8 cellular contexts compared by ENCODE assay signal in the genomic region with DNA sequence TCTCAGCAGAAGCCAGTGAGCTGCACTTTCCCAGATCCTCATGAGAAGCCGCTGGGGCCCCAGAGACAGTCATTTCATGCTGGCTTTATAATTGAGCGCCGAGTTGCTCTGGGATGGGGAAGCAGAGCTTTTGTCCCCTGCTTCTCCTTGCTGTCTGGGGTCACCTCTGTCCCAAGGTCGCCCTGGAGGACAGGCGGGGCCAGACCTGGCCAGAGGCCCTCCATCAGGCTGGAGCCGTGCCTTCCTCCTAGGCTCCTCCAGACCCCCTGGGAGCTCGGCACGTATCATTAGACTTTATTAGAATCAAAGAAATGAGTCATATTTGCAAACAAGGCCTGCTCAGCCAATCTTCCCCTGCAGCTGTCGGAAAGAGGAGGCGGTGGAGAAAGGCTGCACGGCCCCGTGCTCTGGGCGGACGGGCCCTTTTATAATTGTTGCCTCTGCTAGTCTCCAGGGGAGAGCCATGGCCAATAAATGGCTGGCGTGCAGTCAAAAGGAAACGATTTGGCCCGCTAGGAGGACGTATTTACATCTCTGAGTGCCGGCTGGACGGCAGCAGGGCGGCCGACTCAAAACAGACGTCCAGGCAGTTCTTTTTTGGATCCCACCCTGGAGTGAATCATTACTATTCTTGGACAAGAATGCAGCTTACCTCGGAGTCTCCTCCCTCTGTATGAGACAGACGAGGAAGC. TPM values are rescaled to one million over a fixed set of nuclear protein-coding genes. Genes with fewer than 3 reads are reported as not detected.
DNase-seq lines count a peak whose midpoint lies in the region; ATAC-seq, FAIRE-seq and TF ChIP-seq lines count a peak whose summit lies in the region.

No MANE protein-coding gene starts in this region.

- no peak for FAIRE-seq in D721Med (lab: Jason Lieb, UNC)

- no peaks in the 10 kb centered on the region for H3K9me2 ChIP-seq in PC-9 (ENCODE audit: insufficient read depth)

- H3K27ac ChIP-seq in PC-9: peak overlapping the region; percentile 72

- CTCF ChIA-PET in PC-9 (lab: Charles Lee): interaction anchor here (1.1 kb wide), 1 partner anchor 16 kb away, joined by 5 read pairs; no protein-coding TSS in a partner anchor

- no peak for ATAC-seq in GM19328 (IDR thresholded peaks at IDR 0.05; ENCODE audit: unreplicated experiment)
- ATAC-seq in activated naive CD4-positive, alpha-beta T cell treated with anti-CD3 and anti-CD28 coated beads, Interleukin-2, amount 50 U/mL, for 72 hours: no peak

- peak overlapping the region in 1 of 2 donors; percentile 45 for H3K27ac Mint-ChIP-seq in activated naive CD4-positive, alpha-beta T cell treated with anti-CD3 and anti-CD28 coated beads, Interleukin-2, amount 50 U/mL, for 72 hours

- intact Hi-C loops in PC-9 (cut with micrococcal nuclease; ENCODE audit: unreplicated experiment): loop anchor here (2.0 to 5.0 kb wide), 2 partner anchors 20 to 46 kb away; no protein-coding TSS in a partner anchor

- peaks cover 29% of the 10 kb centered on the region for H3K4me1 ChIP-seq in PC-9 (replicated peaks; ENCODE audit: insufficient read depth)

- 0 out of 2 replicates have a peak, but pooled peaks have one; percentile 13 for TF ChIP-seq CTCF in PC-9 (conservative IDR thresholded peaks at IDR 0.05)
- peak; percentile 30 for TF ChIP-seq CTCF in fibroblast of the aortic adventitia (IDR thresholded peaks at IDR 0.05; ENCODE audit: insufficient read depth, low read length)
- TF ChIP-seq CTCF in D721Med (IDR thresholded peaks at IDR 0.05; ENCODE audit: insufficient read depth, missing control alignments): no peak

- POLR2A ChIA-PET in PC-9 (lab: Charles Lee; ENCODE audit: unreplicated experiment): interaction anchor here (0.5 to 0.6 kb wide), 2 partner anchors 53 to 78 kb away, joined by 3 to 4 read pairs; no protein-coding TSS in a partner anchor

- no peaks in the 10 kb centered on the region for H3K27me3 ChIP-seq in PC-9 (ENCODE audit: insufficient read depth, low read depth)

- peaks cover 68% of the 10 kb centered on the region for H3F3A ChIP-seq in PC-9 (ENCODE audit: insufficient read depth, low read depth)

- H3K36me3 ChIP-seq in PC-9 (ENCODE audit: low read depth): peaks cover 49% of the 10 kb centered on the region

- H2AFZ ChIP-seq in PC-9: no peak overlapping the region

- no peaks in the 10 kb centered on the region for H3K9me3 Mint-ChIP-seq in activated naive CD4-positive, alpha-beta T cell treated with anti-CD3 and anti-CD28 coated beads, Interleukin-2, amount 50 U/mL, for 72 hours

- H3K79me2 ChIP-seq in PC-9 (ENCODE audit: low read depth): peaks cover 7% of the 10 kb centered on the region; the same call in 1 of the 2 replicates

- BruUV-seq in PC-9 (replicated peaks; lab: Mats Ljungman, UMichigan): no TSS peak

- DNase-seq in DMS79 treated with DMSO at 0.1 percent for 48 hours (lab: John Stamatoyannopoulos, UW) (peak; percentile 76), PC-9 (peak; percentile 71 to 85), fibroblast of the aortic adventitia (ENCODE audit: low read depth) (peak; percentile 100), nucleus accumbens (lab: John Stamatoyannopoulos, UW) (peak in 54 of 56 donors; percentile 34 to 89 (median 72)), D721Med (ENCODE audit: insufficient read length, low spot score) (no peak)
- DNase-seq in stimulated activated CD4-positive, alpha-beta T cell treated with anti-CD3 and anti-CD28 coated beads, Interleukin-1b, Interleukin-23, amount 100 ng/mL, for 48 hours: no peak
- no peak for DNase-seq in activated naive CD4-positive, alpha-beta T cell treated with anti-CD3 and anti-CD28 coated beads, Interleukin-2, amount 50 U/mL, for 72 hours (ENCODE audit: low spot score in 2 of 2)

- peak overlapping the region; percentile 55 for H3K4me2 ChIP-seq in PC-9

- H4K20me1 ChIP-seq in PC-9 (ENCODE audit: insufficient read depth): peaks cover 15% of the 10 kb centered on the region

- H3K36me3 Mint-ChIP-seq in activated naive CD4-positive, alpha-beta T cell treated with anti-CD3 and anti-CD28 coated beads, Interleukin-2, amount 50 U/mL, for 72 hours: peaks cover 5 to 13% of the 10 kb centered on the region in 2 donors

- H3K4me3 ChIP-seq in PC-9 (no peak overlapping the region), fibroblast of the aortic adventitia (ENCODE audit: low read depth, low read length) (peak overlapping the region; percentile 25)

- no peaks in the 10 kb centered on the region for H3K9me3 ChIP-seq in PC-9 (ENCODE audit: insufficient read depth, low read depth)

RNA-seq across cellular contexts. Expression of a gene that starts 50.4 kb away (rescaled TPM):
- 84.9 and 122 TPM in 2 replicates for total RNA-seq in PC-9 (2021)
- total RNA-seq in fibroblast of the aortic adventitia (ENCODE audit: low replicate concordance): 5.9 and 31.4 TPM in 2 replicates
- 10 to 100 TPM; 52.7 to 71.9 TPM for total RNA-seq in activated naive CD4-positive, alpha-beta T cell treated with anti-CD3 and anti-CD28 coated beads, Interleukin-2, amount 50 U/mL, for 72 hours

Comparison
In these comparisons a context has a peak if more than half of its experiments do, and no peak if none do; other contexts are left out.
1. DNase-seq: peak in DMS79 treated with DMSO at 0.1 percent for 48 hours (single experiment), PC-9 (2 of 2), fibroblast of the aortic adventitia (single experiment) and nucleus accumbens (54 of 56); none in stimulated activated CD4-positive, alpha-beta T cell treated with anti-CD3 and anti-CD28 coated beads, Interleukin-1b, Interleukin-23, amount 100 ng/mL, for 48 hours (single experiment), D721Med (single experiment) and activated naive CD4-positive, alpha-beta T cell treated with anti-CD3 and anti-CD28 coated beads, Interleukin-2, amount 50 U/mL, for 72 hours (0 of 2).